ENCODE assay signal across 2 cellular contexts in the genomic region with DNA sequence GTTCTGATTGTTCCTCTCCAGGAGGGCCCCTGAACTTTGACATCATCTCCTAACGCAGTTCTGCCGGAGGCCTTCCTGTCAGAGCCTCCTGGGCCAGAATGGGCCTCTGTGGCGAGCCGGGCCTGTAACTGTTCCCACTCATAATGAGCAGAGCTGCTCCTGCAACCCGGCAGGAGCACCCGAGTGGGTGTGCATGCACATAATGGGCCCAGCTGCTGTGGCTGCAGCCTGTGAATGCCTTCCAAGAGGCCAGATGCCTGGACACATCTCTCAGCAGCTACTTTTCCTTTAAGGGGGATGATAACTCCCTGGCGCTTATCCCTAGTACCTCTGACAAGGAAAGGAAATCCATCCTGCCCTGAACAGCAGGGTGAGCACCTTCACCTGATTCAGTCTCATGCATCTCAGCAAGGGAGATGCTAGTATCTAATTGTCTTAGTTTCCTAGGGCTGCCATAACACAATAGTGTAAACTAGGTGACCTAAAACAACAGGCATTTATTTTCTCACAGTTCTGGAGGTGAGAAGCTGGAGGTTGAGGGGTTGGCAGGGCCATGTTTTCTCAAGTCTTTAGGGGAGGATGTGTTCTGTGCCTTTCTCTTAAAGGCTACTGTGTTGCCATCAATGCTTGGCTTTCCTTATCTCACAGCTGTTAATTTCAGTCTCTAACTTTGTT.
TF ChIP-seq lines count a peak whose summit lies in the region.

No MANE protein-coding gene starts in this region.

TF ChIP-seq in IMR-90, 13 proteins besides CTCF, POLR2A, EP300 and RAD21:
- TF ChIP-seq, protein P1, sequence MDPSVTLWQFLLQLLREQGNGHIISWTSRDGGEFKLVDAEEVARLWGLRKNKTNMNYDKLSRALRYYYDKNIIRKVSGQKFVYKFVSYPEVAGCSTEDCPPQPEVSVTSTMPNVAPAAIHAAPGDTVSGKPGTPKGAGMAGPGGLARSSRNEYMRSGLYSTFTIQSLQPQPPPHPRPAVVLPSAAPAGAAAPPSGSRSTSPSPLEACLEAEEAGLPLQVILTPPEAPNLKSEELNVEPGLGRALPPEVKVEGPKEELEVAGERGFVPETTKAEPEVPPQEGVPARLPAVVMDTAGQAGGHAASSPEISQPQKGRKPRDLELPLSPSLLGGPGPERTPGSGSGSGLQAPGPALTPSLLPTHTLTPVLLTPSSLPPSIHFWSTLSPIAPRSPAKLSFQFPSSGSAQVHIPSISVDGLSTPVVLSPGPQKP (IDR thresholded peaks at IDR 0.05; ENCODE audit: borderline replicate concordance, low read depth, low read length), result no peak
- TF ChIP-seq, protein P2, sequence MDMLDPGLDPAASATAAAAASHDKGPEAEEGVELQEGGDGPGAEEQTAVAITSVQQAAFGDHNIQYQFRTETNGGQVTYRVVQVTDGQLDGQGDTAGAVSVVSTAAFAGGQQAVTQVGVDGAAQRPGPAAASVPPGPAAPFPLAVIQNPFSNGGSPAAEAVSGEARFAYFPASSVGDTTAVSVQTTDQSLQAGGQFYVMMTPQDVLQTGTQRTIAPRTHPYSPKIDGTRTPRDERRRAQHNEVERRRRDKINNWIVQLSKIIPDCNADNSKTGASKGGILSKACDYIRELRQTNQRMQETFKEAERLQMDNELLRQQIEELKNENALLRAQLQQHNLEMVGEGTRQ (IDR thresholded peaks at IDR 0.05; ENCODE audit: low read depth, low read length), result no peak
- TF ChIP-seq BHLHE40 (IDR thresholded peaks at IDR 0.05; ENCODE audit: low read depth, low read length) (no peak), NFE2L2 (IDR thresholded peaks at IDR 0.05; ENCODE audit: low read depth, low read length) (no peak), MXI1 (IDR thresholded peaks at IDR 0.05; ENCODE audit: borderline replicate concordance, low read depth, low read length) (no peak), RFX5 (IDR thresholded peaks at IDR 0.05; ENCODE audit: low read depth, low read length) (no peak), SMC3 (IDR thresholded peaks at IDR 0.05; ENCODE audit: low read depth, low read length) (no peak), MAFK (IDR thresholded peaks at IDR 0.05; ENCODE audit: low read depth, low read length) (no peak), CEBPB (IDR thresholded peaks at IDR 0.05; ENCODE audit: low read depth, low read length) (no peak), CHD1 (IDR thresholded peaks at IDR 0.05; ENCODE audit: low read depth, low read length) (no peak), RCOR1 (IDR thresholded peaks at IDR 0.05; ENCODE audit: insufficient replicate concordance, low read length) (no peak), FOS (IDR thresholded peaks at IDR 0.05; ENCODE audit: low read depth, low read length) (no peak), MAZ (IDR thresholded peaks at IDR 0.05; ENCODE audit: borderline replicate concordance, low read depth, low read length) (no peak)

TF ChIP-seq in SK-N-SH, 30 proteins besides CTCF, POLR2A, EP300 and RAD21:
- TF ChIP-seq RCOR1 (IDR thresholded peaks at IDR 0.05; ENCODE audit: low read length) (no peak), RFX5 (IDR thresholded peaks at IDR 0.05; ENCODE audit: low read length) (no peak), SMC3 (IDR thresholded peaks at IDR 0.05; ENCODE audit: low read depth, low read length) (no peak)
TF ChIP-seq in SK-N-SH: peak in this region for 0.
